ENCODE assay signal across 8 cellular contexts in genomic region chr10:103969436-103969835, GRCh38. TPM values are rescaled to one million over a fixed set of nuclear protein-coding genes. Genes with fewer than 3 reads are reported as not detected.
DNase-seq lines count a peak whose midpoint lies in the region; ATAC-seq lines count a peak whose summit lies in the region.

No MANE protein-coding gene starts in this region.

- peaks cover 36% of the 10 kb centered on the region for H3K4me1 Mint-ChIP-seq in T-helper 2 cell treated with Interferon-gamma antibody and Interleukin-4, amounts not matched to agents 5 μg/mL and 100 μg/mL, for 36 hours (ENCODE audit: low read depth)
- peaks cover 38% of the 10 kb centered on the region for H3K4me1 Mint-ChIP-seq in activated T-helper 17 cell treated with anti-CD3 and anti-CD28 coated beads, Interleukin-2, amount 50 U/mL, for 72 hours

- no peaks in the 10 kb centered on the region for H3K27me3 Mint-ChIP-seq in T-helper 2 cell treated with Interferon-gamma antibody and Interleukin-4, amounts not matched to agents 5 μg/mL and 100 μg/mL, for 36 hours (ENCODE audit: low read depth)
- H3K27me3 Mint-ChIP-seq in activated T-helper 17 cell treated with anti-CD3 and anti-CD28 coated beads, Interleukin-2, amount 50 U/mL, for 72 hours = no peaks in the 10 kb centered on the region

- no peak for ATAC-seq in activated T-helper 17 cell treated with anti-CD3 and anti-CD28 coated beads, Interleukin-2, amount 50 U/mL, for 72 hours (replicated peaks)

- H3K4me3 Mint-ChIP-seq in T-helper 2 cell treated with Interferon-gamma antibody and Interleukin-4, amounts not matched to agents 5 μg/mL and 100 μg/mL, for 36 hours = peak overlapping the region; percentile 93
- H3K4me3 Mint-ChIP-seq in activated T-helper 17 cell treated with anti-CD3 and anti-CD28 coated beads, Interleukin-2, amount 50 U/mL, for 72 hours = peak overlapping the region; percentile 99

- peak overlapping the region; percentile 69 for H3K27ac Mint-ChIP-seq in T-helper 2 cell treated with Interferon-gamma antibody and Interleukin-4, amounts not matched to agents 5 μg/mL and 100 μg/mL, for 36 hours
- peak overlapping the region; percentile 97 for H3K27ac Mint-ChIP-seq in activated T-helper 17 cell treated with anti-CD3 and anti-CD28 coated beads, Interleukin-2, amount 50 U/mL, for 72 hours

- H3K36me3 Mint-ChIP-seq in T-helper 2 cell treated with Interferon-gamma antibody and Interleukin-4, amounts not matched to agents 5 μg/mL and 100 μg/mL, for 36 hours (ENCODE audit: low read depth) = peaks cover 11% of the 10 kb centered on the region
- peaks cover 44% of the 10 kb centered on the region for H3K36me3 Mint-ChIP-seq in activated T-helper 17 cell treated with anti-CD3 and anti-CD28 coated beads, Interleukin-2, amount 50 U/mL, for 72 hours (ENCODE audit: low read depth)

- DNase-seq in T-helper 2 cell treated with Interferon-gamma antibody and Interleukin-4, amounts not matched to agents 5 μg/mL and 100 μg/mL, for 36 hours (ENCODE audit: low spot score) = no peak
- no peak for DNase-seq in T-helper 2 cell
- DNase-seq in inferior parietal cortex (ENCODE audit: extremely low spot score) = peak; percentile 30
- DNase-seq in superior temporal gyrus (ENCODE audit: extremely low spot score) = peak; percentile 65
- no peak for DNase-seq in NK-92 (lab: John Stamatoyannopoulos, UW; ENCODE audit: unreplicated experiment)
- no peak for DNase-seq in D341Med (ENCODE audit: low spot score)
- DNase-seq in NCI-H1048 (lab: John Stamatoyannopoulos, UW) = no peak

- H3K9me3 Mint-ChIP-seq in T-helper 2 cell treated with Interferon-gamma antibody and Interleukin-4, amounts not matched to agents 5 μg/mL and 100 μg/mL, for 36 hours = no peaks in the 10 kb centered on the region
- H3K9me3 Mint-ChIP-seq in activated T-helper 17 cell treated with anti-CD3 and anti-CD28 coated beads, Interleukin-2, amount 50 U/mL, for 72 hours = no peaks in the 10 kb centered on the region

RNA-seq across cellular contexts. Expression of gene SLK, which starts 2.5 kb away (rescaled TPM):
- 10 to 100 TPM; 23.6 to 26.7 TPM for total RNA-seq in activated T-helper 17 cell treated with anti-CD3 and anti-CD28 coated beads, Interleukin-2, amount 50 U/mL, for 72 hours

RNA-seq across cellular contexts. Expression of gene STN1, which starts 51.5 kb away (rescaled TPM):
- total RNA-seq in activated T-helper 17 cell treated with anti-CD3 and anti-CD28 coated beads, Interleukin-2, amount 50 U/mL, for 72 hours = 10 to 100 TPM; 41.9 to 45.4 TPM

Comparison
In these comparisons a context has a peak if more than half of its experiments do, and no peak if none do; other contexts are left out.
1. DNase-seq: peak in inferior parietal cortex (single experiment) and superior temporal gyrus (single experiment); none in T-helper 2 cell treated with Interferon-gamma antibody and Interleukin-4, amounts not matched to agents 5 μg/mL and 100 μg/mL, for 36 hours (single experiment), T-helper 2 cell (0 of 5), NK-92 (single experiment), D341Med (single experiment) and NCI-H1048 (single experiment).